ENCODE assay signal across 20 cellular contexts in the genomic region with DNA sequence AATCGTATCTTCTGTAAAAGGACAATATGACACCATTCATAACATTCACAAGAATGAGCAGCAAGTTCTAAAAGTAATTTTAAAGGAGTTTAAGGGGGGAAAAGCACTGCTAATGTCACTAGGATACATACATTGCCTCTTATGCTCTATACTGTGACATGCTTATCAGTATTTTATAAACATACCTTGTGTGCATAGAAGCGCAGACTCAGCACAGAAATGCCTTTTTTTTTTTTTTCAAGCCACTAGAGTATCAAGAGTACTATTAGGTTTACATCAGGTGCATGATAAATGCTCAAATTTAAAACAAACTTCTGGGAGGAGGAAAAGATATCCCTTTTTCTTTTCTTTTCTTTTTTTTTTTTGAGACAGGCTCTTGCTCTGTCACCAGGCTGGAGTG. TPM values are rescaled to one million over a fixed set of nuclear protein-coding genes. Genes with fewer than 3 reads are reported as not detected.
"Had no signal": no experiment of that assay in that cellular context is flagged by ENCODE, and none has a peak within 500 bp of the region (broad histone marks: within the 10 kb centered on the region; RNA-seq: fewer than 3 reads in every experiment).

No MANE protein-coding gene starts in this region.

- H3K27me3 ChIP-seq: body of pancreas, ovary, stomach had no signal

- H3K4me3 Mint-ChIP-seq: activated naive CD8-positive, alpha-beta T cell; nephron had no signal

- H3K9me3 Mint-ChIP-seq: nephron had no signal

- H3K9me3 ChIP-seq: body of pancreas, left ventricle myocardium inferior, ovary, stomach, thoracic aorta had no signal

- ATAC-seq: body of pancreas, sciatic nerve had no signal

- H3K27ac ChIP-seq: body of pancreas, left ventricle myocardium inferior, ovary had no signal

- H3K4me3 ChIP-seq: body of pancreas, left ventricle myocardium inferior, ovary, stomach, thoracic aorta had no signal

- DNase-seq: activated CD4-positive, alpha-beta T cell treated with anti-CD3 and anti-CD28 coated beads, Interleukin-2, amount 50 U/mL, for 4 hours; activated CD4-positive, CD25-positive, alpha-beta regulatory T cell treated with anti-CD3 and anti-CD28 coated beads, Interleukin-2, amount 50 U/mL, for 72 hours; activated effector memory CD4-positive, alpha-beta T cell treated with Interleukin-2 at 50 U/mL for 16 hours; activated T-cell treated with anti-CD3 and anti-CD28 coated beads, Interleukin-2, amount 50 U/mL, for 1 hour; amniotic stem cell; body of pancreas; central memory CD4-positive, alpha-beta T cell; cortex of kidney; effector CD4-positive, alpha-beta T cell; foreskin fibroblast; hippocampal formation; left ventricle myocardium inferior; mesenchymal stem cell; ovary; stomach had no signal

- H3K36me3 ChIP-seq: ovary had no signal

- H3K4me1 Mint-ChIP-seq: nephron had no signal

- H3K27ac Mint-ChIP-seq: activated naive CD8-positive, alpha-beta T cell had no signal

- H3K27me3 Mint-ChIP-seq: activated naive CD8-positive, alpha-beta T cell had no signal

- H3K4me1 ChIP-seq: body of pancreas had no signal

- H3K36me3 Mint-ChIP-seq: activated naive CD8-positive, alpha-beta T cell had no signal

RNA-seq across cellular contexts. Expression of gene SLC39A5, which starts 27.0 kb away (rescaled TPM):
- total RNA-seq: left ventricle myocardium inferior, thoracic aorta had no signal
- polyA plus RNA-seq: keratinocyte had no signal
